In the genomic region with DNA sequence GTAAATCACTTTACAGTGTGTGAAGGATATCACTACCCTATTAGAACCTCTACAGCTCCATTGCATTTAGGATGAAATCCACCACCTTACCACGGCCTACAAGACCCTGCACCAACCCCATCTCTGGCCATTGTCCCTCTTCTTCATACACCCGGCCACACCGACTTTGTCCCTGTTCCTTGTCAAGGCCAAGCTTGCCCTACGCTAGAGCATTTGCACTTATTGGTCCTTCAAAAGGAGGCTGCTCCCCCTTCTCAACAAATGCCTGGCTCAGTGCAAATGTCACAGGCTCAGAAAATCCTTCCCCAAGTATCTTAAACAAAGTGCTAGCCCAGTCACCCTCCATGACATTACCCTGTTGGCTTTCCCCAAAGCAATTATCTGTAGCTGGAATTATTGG, we compare ENCODE assay signal across 19 cellular contexts. TPM values are rescaled to one million over a fixed set of nuclear protein-coding genes. Genes with fewer than 3 reads are reported as not detected.
DNase-seq lines count a peak whose midpoint lies in the region; ATAC-seq, FAIRE-seq and TF ChIP-seq lines count a peak whose summit lies in the region.
"Had no signal": no experiment of that assay in that cellular context is flagged by ENCODE, and none has a peak within 500 bp of the region (broad histone marks: within the 10 kb centered on the region; RNA-seq: fewer than 3 reads in every experiment).

No MANE protein-coding gene starts in this region.

- H3K4me2 ChIP-seq in astrocyte (ENCODE audit: low read length) (peak overlapping the region; percentile 74), mammary epithelial cell (ENCODE audit: insufficient read depth, low read depth, low read length) (no peak overlapping the region)
- H3K4me2 ChIP-seq: SK-N-SH had no signal

- in situ Hi-C loops in mammary epithelial cell (cut with MboI; ENCODE audit: low sequenced_read_pairs in 2 of 2): no loop called here

- CTCF ChIA-PET in mammary epithelial cell (lab: Charles Lee; ENCODE audit: low non-redundant PET): no interaction called here

- H3K4me3 Mint-ChIP-seq in T-helper 17 cell (peak overlapping the region; percentile 83), astrocyte (ENCODE audit: unreplicated experiment) (no peak overlapping the region)
- H3K4me3 Mint-ChIP-seq in stimulated activated effector memory CD8-positive, alpha-beta T cell treated with anti-CD3 and anti-CD28 coated beads, Interleukin-12 subunit alpha, Interleukin-12 subunit beta, amount 100 ng/mL, for 72 hours: peak overlapping the region; percentile 51

- H2AFZ ChIP-seq in astrocyte (ENCODE audit: low read depth, low read length) (no peak overlapping the region), mammary epithelial cell (ENCODE audit: low read depth, low read length) (no peak overlapping the region)

- peaks cover 4% of the 10 kb centered on the region for H3K9me3 ChIP-seq in T-helper 17 cell (ENCODE audit: control insufficient read depth, low read length, poor library complexity, severe bottlenecking)
- peaks cover 6% of the 10 kb centered on the region for H3K9me3 ChIP-seq in astrocyte (ENCODE audit: insufficient read depth, low read depth, low read length)
- H3K9me3 ChIP-seq in mammary epithelial cell (replicated peaks; ENCODE audit: insufficient read depth, low read length): no peaks in the 10 kb centered on the region
- H3K9me3 ChIP-seq: right lobe of liver, SK-N-SH had no signal

- H3K27me3 Mint-ChIP-seq in T-helper 17 cell (no peaks in the 10 kb centered on the region), astrocyte (ENCODE audit: low read depth, unreplicated experiment) (peaks cover 40% of the 10 kb centered on the region)

- intact Hi-C loops in mammary epithelial cell (cut with micrococcal nuclease): no loop called here

- H3K79me2 ChIP-seq in astrocyte (ENCODE audit: insufficient read depth, low read length): no peaks in the 10 kb centered on the region
- H3K79me2 ChIP-seq in mammary epithelial cell (ENCODE audit: insufficient read depth, low read length): no peaks in the 10 kb centered on the region

- H3K9ac ChIP-seq in astrocyte (ENCODE audit: low read length) (no peak overlapping the region), mammary epithelial cell (ENCODE audit: insufficient read depth, low read length) (no peak overlapping the region)
- H3K9ac ChIP-seq: SK-N-SH had no signal

- dilution Hi-C loops in mammary epithelial cell (cut with HindIII; ENCODE audit: low sequenced_read_pairs): loop anchor here (5.0 kb wide), 1 partner anchor 41 kb away; no protein-coding TSS in a partner anchor

- DNase-seq in activated CD8-positive, alpha-beta memory T cell treated with anti-CD3 and anti-CD28 coated beads, Interleukin-2, amount 50 U/mL, for 48 hours: peak; percentile 67
- DNase-seq in activated CD8-positive, alpha-beta memory T cell treated with anti-CD3 and anti-CD28 coated beads, Interleukin-2, amount 50 U/mL, for 4 hours: no peak
- DNase-seq in T-helper 17 cell (no peak), astrocyte (ENCODE audit: low read depth) (no peak), mammary epithelial cell (no peak), DMS53 treated with DMSO at 0.1 percent for 48 hours (lab: John Stamatoyannopoulos, UW; ENCODE audit: unreplicated experiment) (no peak)
- DNase-seq in stimulated activated effector memory CD8-positive, alpha-beta T cell treated with anti-CD3 and anti-CD28 coated beads, Interleukin-12 subunit alpha, Interleukin-12 subunit beta, amount 100 ng/mL, for 72 hours (ENCODE audit: low spot score in 2 of 2): peak in 1 of 2 donors; percentile 54
- DNase-seq: ACHN, esophagus squamous epithelium, IMR-90, MG63, right lobe of liver, SK-N-SH had no signal

- H3K36me3 Mint-ChIP-seq in T-helper 17 cell (ENCODE audit: low read depth) (peaks cover 7% of the 10 kb centered on the region), astrocyte (ENCODE audit: low read depth, unreplicated experiment) (peaks cover 4% of the 10 kb centered on the region)
- H3K36me3 Mint-ChIP-seq in stimulated activated effector memory CD8-positive, alpha-beta T cell treated with anti-CD3 and anti-CD28 coated beads, Interleukin-12 subunit alpha, Interleukin-12 subunit beta, amount 100 ng/mL, for 72 hours: peaks cover 26% of the 10 kb centered on the region

- no peak overlapping the region for H3K4me3 ChIP-seq in astrocyte (ENCODE audit: insufficient read depth, low read depth, low read length)
- H3K4me3 ChIP-seq in mammary epithelial cell (replicated peaks in 1 of 3; ENCODE audit: insufficient read depth in 1 of 3, low read depth in 2 of 3, low read length in 3 of 3): no peak overlapping the region
- H3K4me3 ChIP-seq: cardiac muscle cell, esophagus squamous epithelium, MG63, right lobe of liver had no signal

- H4K20me1 ChIP-seq in astrocyte (ENCODE audit: insufficient read depth, low read length) (no peaks in the 10 kb centered on the region), mammary epithelial cell (ENCODE audit: insufficient read depth, low read length) (no peaks in the 10 kb centered on the region)

- peaks cover 6% of the 10 kb centered on the region for H3K9me3 Mint-ChIP-seq in astrocyte (ENCODE audit: unreplicated experiment)
- peaks cover 11% of the 10 kb centered on the region for H3K9me3 Mint-ChIP-seq in stimulated activated effector memory CD8-positive, alpha-beta T cell treated with anti-CD3 and anti-CD28 coated beads, Interleukin-12 subunit alpha, Interleukin-12 subunit beta, amount 100 ng/mL, for 72 hours

- no peaks in the 10 kb centered on the region for H3K36me3 ChIP-seq in astrocyte (ENCODE audit: insufficient read depth, low read length)
- no peaks in the 10 kb centered on the region for H3K36me3 ChIP-seq in mammary epithelial cell (ENCODE audit: insufficient read depth, low read length)
- H3K36me3 ChIP-seq: cardiac muscle cell, esophagus squamous epithelium, MG63, right lobe of liver had no signal

- ATAC-seq in T-helper 17 cell (no peak), GM18873 (IDR thresholded peaks at IDR 0.05; ENCODE audit: low FRiP score, unreplicated experiment) (no peak)
- no peak for ATAC-seq in stimulated activated effector memory CD8-positive, alpha-beta T cell treated with anti-CD3 and anti-CD28 coated beads, Interleukin-12 subunit alpha, Interleukin-12 subunit beta, amount 100 ng/mL, for 72 hours
- ATAC-seq: left lobe of liver had no signal

- H3K27me3 ChIP-seq in astrocyte (ENCODE audit: insufficient read depth, low read length): peaks cover 4% of the 10 kb centered on the region
- H3K27me3 ChIP-seq in mammary epithelial cell (ENCODE audit: insufficient read depth, low read length): peaks cover 16% of the 10 kb centered on the region
- H3K27me3 ChIP-seq: cardiac muscle cell, right lobe of liver had no signal

- no peak overlapping the region for H3K27ac ChIP-seq in astrocyte (ENCODE audit: low read depth, low read length)
- no peak overlapping the region for H3K27ac ChIP-seq in mammary epithelial cell (ENCODE audit: insufficient read depth, low read depth, low read length)
- H3K27ac ChIP-seq: cardiac muscle cell, right lobe of liver had no signal

- H3K27ac Mint-ChIP-seq in T-helper 17 cell: peak overlapping the region; percentile 71
- no peak overlapping the region for H3K27ac Mint-ChIP-seq in astrocyte (ENCODE audit: unreplicated experiment)
- H3K27ac Mint-ChIP-seq in stimulated activated effector memory CD8-positive, alpha-beta T cell treated with anti-CD3 and anti-CD28 coated beads, Interleukin-12 subunit alpha, Interleukin-12 subunit beta, amount 100 ng/mL, for 72 hours: peak overlapping the region; percentile 87

- TF ChIP-seq CTCF in astrocyte (IDR thresholded peaks at IDR 0.05; ENCODE audit: insufficient read depth, low read depth, low read length) (no peak), mammary epithelial cell (conservative IDR thresholded peaks at IDR 0.05 in 1 of 2, IDR thresholded peaks at IDR 0.05 in 1 of 2; ENCODE audit: extremely low read depth in 1 of 2, insufficient read depth in 1 of 2, low read depth in 1 of 2, low read length in 2 of 2) (no peak)

- no peak for FAIRE-seq in astrocyte (lab: Jason Lieb, UNC)
- FAIRE-seq: GM18507, RCC 7860, TTC549 had no signal

- H3K4me1 ChIP-seq in astrocyte (ENCODE audit: insufficient read depth, low read length): peaks cover 14% of the 10 kb centered on the region
- H3K4me1 ChIP-seq in mammary epithelial cell (ENCODE audit: insufficient read depth, low read length): no peaks in the 10 kb centered on the region

- H3K4me1 Mint-ChIP-seq in T-helper 17 cell: peaks cover 68% of the 10 kb centered on the region
- H3K4me1 Mint-ChIP-seq in astrocyte (ENCODE audit: low read depth, unreplicated experiment): peaks cover 11% of the 10 kb centered on the region
- peaks cover 77% of the 10 kb centered on the region for H3K4me1 Mint-ChIP-seq in stimulated activated effector memory CD8-positive, alpha-beta T cell treated with anti-CD3 and anti-CD28 coated beads, Interleukin-12 subunit alpha, Interleukin-12 subunit beta, amount 100 ng/mL, for 72 hours

- no CpG with 5 or more reads among the region's 4 CpGs for WGBS in mammary epithelial cell (ENCODE audit: low coverage, missing lambda C conversion rate)

- no TSS peak for BruUV-seq in mammary epithelial cell (replicated peaks; lab: Mats Ljungman, UMichigan)

RNA-seq across cellular contexts. Expression of a gene that starts 4.1 kb away (rescaled TPM):
- total RNA-seq in T-helper 17 cell (1 to 10 TPM; 2.8 to 4.9 TPM), astrocyte (1.7 and 1.9 TPM in 2 replicates), mammary epithelial cell (not detected)
- 0.01 TPM for polyA plus RNA-seq in mammary epithelial cell
- not detected for polyA minus RNA-seq in mammary epithelial cell
- total RNA-seq: IMR-90 had no signal
- polyA plus RNA-seq: IMR-90 had no signal
